1 cellular context compared by ENCODE assay signal in the genomic region with DNA sequence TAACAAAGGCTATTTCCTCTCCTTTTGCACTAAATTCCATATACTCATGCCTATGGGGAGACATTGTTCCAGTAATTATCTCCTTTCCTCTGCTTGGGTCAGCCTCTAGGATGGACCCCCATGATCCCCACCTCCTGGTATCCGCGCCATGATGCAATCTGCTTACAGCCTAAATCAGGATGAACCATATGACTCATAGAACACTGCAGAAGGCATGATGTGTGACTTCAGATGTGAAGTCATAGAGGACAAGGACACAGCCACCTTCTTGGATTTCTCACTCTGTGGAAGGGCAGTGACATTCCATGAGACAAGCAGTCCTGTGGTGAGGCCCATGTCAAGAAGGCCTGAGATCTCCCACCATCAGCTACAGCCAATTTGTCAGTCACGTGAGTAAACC.
TF ChIP-seq lines count a peak whose summit lies in the region.

No MANE protein-coding gene starts in this region.

TF ChIP-seq in K562, 482 proteins besides CTCF, POLR2A, EP300 and RAD21 (continued from another document and continues in another):
- TF ChIP-seq, protein P1, sequence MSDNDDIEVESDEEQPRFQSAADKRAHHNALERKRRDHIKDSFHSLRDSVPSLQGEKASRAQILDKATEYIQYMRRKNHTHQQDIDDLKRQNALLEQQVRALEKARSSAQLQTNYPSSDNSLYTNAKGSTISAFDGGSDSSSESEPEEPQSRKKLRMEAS (CRISPR knock-in tag; IDR thresholded peaks at IDR 0.05), result no peak
- TF ChIP-seq, protein P2, sequence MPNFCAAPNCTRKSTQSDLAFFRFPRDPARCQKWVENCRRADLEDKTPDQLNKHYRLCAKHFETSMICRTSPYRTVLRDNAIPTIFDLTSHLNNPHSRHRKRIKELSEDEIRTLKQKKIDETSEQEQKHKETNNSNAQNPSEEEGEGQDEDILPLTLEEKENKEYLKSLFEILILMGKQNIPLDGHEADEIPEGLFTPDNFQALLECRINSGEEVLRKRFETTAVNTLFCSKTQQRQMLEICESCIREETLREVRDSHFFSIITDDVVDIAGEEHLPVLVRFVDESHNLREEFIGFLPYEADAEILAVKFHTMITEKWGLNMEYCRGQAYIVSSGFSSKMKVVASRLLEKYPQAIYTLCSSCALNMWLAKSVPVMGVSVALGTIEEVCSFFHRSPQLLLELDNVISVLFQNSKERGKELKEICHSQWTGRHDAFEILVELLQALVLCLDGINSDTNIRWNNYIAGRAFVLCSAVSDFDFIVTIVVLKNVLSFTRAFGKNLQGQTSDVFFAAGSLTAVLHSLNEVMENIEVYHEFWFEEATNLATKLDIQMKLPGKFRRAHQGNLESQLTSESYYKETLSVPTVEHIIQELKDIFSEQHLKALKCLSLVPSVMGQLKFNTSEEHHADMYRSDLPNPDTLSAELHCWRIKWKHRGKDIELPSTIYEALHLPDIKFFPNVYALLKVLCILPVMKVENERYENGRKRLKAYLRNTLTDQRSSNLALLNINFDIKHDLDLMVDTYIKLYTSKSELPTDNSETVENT (CRISPR knock-in tag; IDR thresholded peaks at IDR 0.05), result no peak
- no peak for TF ChIP-seq BRF1 (IDR thresholded peaks at IDR 0.05; ENCODE audit: borderline replicate concordance, extremely low read depth, insufficient read length)
- no peak for TF ChIP-seq KLF13 (tag; IDR thresholded peaks at IDR 0.05; ENCODE audit: borderline replicate concordance, low read depth)
- no peak for TF ChIP-seq ETS2 (tag; IDR thresholded peaks at IDR 0.05; ENCODE audit: borderline replicate concordance, poor library complexity, severe bottlenecking)
- TF ChIP-seq, protein P3, sequence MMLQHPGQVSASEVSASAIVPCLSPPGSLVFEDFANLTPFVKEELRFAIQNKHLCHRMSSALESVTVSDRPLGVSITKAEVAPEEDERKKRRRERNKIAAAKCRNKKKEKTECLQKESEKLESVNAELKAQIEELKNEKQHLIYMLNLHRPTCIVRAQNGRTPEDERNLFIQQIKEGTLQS (IDR thresholded peaks at IDR 0.05), result peak; percentile 94
- TF ChIP-seq, protein P3 (CRISPR knock-in tag; conservative IDR thresholded peaks at IDR 0.05), result no peak
- no peak for TF ChIP-seq CEBPG (CRISPR knock-in tag; IDR thresholded peaks at IDR 0.05)
- TF ChIP-seq CEBPG (tag; conservative IDR thresholded peaks at IDR 0.05 in 1 of 2, IDR thresholded peaks at IDR 0.05 in 1 of 2), result peak in 1 of 2 experiments; percentile 88; a peak in 2 of 4 replicates
- TF ChIP-seq, protein P4, sequence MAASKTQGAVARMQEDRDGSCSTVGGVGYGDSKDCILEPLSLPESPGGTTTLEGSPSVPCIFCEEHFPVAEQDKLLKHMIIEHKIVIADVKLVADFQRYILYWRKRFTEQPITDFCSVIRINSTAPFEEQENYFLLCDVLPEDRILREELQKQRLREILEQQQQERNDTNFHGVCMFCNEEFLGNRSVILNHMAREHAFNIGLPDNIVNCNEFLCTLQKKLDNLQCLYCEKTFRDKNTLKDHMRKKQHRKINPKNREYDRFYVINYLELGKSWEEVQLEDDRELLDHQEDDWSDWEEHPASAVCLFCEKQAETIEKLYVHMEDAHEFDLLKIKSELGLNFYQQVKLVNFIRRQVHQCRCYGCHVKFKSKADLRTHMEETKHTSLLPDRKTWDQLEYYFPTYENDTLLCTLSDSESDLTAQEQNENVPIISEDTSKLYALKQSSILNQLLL (CRISPR knock-in tag; IDR thresholded peaks at IDR 0.05; ENCODE audit: borderline replicate concordance), result no peak
- TF ChIP-seq, protein P5, sequence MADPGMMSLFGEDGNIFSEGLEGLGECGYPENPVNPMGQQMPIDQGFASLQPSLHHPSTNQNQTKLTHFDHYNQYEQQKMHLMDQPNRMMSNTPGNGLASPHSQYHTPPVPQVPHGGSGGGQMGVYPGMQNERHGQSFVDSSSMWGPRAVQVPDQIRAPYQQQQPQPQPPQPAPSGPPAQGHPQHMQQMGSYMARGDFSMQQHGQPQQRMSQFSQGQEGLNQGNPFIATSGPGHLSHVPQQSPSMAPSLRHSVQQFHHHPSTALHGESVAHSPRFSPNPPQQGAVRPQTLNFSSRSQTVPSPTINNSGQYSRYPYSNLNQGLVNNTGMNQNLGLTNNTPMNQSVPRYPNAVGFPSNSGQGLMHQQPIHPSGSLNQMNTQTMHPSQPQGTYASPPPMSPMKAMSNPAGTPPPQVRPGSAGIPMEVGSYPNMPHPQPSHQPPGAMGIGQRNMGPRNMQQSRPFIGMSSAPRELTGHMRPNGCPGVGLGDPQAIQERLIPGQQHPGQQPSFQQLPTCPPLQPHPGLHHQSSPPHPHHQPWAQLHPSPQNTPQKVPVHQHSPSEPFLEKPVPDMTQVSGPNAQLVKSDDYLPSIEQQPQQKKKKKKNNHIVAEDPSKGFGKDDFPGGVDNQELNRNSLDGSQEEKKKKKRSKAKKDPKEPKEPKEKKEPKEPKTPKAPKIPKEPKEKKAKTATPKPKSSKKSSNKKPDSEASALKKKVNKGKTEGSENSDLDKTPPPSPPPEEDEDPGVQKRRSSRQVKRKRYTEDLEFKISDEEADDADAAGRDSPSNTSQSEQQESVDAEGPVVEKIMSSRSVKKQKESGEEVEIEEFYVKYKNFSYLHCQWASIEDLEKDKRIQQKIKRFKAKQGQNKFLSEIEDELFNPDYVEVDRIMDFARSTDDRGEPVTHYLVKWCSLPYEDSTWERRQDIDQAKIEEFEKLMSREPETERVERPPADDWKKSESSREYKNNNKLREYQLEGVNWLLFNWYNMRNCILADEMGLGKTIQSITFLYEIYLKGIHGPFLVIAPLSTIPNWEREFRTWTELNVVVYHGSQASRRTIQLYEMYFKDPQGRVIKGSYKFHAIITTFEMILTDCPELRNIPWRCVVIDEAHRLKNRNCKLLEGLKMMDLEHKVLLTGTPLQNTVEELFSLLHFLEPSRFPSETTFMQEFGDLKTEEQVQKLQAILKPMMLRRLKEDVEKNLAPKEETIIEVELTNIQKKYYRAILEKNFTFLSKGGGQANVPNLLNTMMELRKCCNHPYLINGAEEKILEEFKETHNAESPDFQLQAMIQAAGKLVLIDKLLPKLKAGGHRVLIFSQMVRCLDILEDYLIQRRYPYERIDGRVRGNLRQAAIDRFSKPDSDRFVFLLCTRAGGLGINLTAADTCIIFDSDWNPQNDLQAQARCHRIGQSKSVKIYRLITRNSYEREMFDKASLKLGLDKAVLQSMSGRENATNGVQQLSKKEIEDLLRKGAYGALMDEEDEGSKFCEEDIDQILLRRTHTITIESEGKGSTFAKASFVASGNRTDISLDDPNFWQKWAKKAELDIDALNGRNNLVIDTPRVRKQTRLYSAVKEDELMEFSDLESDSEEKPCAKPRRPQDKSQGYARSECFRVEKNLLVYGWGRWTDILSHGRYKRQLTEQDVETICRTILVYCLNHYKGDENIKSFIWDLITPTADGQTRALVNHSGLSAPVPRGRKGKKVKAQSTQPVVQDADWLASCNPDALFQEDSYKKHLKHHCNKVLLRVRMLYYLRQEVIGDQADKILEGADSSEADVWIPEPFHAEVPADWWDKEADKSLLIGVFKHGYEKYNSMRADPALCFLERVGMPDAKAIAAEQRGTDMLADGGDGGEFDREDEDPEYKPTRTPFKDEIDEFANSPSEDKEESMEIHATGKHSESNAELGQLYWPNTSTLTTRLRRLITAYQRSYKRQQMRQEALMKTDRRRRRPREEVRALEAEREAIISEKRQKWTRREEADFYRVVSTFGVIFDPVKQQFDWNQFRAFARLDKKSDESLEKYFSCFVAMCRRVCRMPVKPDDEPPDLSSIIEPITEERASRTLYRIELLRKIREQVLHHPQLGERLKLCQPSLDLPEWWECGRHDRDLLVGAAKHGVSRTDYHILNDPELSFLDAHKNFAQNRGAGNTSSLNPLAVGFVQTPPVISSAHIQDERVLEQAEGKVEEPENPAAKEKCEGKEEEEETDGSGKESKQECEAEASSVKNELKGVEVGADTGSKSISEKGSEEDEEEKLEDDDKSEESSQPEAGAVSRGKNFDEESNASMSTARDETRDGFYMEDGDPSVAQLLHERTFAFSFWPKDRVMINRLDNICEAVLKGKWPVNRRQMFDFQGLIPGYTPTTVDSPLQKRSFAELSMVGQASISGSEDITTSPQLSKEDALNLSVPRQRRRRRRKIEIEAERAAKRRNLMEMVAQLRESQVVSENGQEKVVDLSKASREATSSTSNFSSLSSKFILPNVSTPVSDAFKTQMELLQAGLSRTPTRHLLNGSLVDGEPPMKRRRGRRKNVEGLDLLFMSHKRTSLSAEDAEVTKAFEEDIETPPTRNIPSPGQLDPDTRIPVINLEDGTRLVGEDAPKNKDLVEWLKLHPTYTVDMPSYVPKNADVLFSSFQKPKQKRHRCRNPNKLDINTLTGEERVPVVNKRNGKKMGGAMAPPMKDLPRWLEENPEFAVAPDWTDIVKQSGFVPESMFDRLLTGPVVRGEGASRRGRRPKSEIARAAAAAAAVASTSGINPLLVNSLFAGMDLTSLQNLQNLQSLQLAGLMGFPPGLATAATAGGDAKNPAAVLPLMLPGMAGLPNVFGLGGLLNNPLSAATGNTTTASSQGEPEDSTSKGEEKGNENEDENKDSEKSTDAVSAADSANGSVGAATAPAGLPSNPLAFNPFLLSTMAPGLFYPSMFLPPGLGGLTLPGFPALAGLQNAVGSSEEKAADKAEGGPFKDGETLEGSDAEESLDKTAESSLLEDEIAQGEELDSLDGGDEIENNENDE (IDR thresholded peaks at IDR 0.05; ENCODE audit: low read depth, low read length), result no peak
- TF ChIP-seq, protein P6, sequence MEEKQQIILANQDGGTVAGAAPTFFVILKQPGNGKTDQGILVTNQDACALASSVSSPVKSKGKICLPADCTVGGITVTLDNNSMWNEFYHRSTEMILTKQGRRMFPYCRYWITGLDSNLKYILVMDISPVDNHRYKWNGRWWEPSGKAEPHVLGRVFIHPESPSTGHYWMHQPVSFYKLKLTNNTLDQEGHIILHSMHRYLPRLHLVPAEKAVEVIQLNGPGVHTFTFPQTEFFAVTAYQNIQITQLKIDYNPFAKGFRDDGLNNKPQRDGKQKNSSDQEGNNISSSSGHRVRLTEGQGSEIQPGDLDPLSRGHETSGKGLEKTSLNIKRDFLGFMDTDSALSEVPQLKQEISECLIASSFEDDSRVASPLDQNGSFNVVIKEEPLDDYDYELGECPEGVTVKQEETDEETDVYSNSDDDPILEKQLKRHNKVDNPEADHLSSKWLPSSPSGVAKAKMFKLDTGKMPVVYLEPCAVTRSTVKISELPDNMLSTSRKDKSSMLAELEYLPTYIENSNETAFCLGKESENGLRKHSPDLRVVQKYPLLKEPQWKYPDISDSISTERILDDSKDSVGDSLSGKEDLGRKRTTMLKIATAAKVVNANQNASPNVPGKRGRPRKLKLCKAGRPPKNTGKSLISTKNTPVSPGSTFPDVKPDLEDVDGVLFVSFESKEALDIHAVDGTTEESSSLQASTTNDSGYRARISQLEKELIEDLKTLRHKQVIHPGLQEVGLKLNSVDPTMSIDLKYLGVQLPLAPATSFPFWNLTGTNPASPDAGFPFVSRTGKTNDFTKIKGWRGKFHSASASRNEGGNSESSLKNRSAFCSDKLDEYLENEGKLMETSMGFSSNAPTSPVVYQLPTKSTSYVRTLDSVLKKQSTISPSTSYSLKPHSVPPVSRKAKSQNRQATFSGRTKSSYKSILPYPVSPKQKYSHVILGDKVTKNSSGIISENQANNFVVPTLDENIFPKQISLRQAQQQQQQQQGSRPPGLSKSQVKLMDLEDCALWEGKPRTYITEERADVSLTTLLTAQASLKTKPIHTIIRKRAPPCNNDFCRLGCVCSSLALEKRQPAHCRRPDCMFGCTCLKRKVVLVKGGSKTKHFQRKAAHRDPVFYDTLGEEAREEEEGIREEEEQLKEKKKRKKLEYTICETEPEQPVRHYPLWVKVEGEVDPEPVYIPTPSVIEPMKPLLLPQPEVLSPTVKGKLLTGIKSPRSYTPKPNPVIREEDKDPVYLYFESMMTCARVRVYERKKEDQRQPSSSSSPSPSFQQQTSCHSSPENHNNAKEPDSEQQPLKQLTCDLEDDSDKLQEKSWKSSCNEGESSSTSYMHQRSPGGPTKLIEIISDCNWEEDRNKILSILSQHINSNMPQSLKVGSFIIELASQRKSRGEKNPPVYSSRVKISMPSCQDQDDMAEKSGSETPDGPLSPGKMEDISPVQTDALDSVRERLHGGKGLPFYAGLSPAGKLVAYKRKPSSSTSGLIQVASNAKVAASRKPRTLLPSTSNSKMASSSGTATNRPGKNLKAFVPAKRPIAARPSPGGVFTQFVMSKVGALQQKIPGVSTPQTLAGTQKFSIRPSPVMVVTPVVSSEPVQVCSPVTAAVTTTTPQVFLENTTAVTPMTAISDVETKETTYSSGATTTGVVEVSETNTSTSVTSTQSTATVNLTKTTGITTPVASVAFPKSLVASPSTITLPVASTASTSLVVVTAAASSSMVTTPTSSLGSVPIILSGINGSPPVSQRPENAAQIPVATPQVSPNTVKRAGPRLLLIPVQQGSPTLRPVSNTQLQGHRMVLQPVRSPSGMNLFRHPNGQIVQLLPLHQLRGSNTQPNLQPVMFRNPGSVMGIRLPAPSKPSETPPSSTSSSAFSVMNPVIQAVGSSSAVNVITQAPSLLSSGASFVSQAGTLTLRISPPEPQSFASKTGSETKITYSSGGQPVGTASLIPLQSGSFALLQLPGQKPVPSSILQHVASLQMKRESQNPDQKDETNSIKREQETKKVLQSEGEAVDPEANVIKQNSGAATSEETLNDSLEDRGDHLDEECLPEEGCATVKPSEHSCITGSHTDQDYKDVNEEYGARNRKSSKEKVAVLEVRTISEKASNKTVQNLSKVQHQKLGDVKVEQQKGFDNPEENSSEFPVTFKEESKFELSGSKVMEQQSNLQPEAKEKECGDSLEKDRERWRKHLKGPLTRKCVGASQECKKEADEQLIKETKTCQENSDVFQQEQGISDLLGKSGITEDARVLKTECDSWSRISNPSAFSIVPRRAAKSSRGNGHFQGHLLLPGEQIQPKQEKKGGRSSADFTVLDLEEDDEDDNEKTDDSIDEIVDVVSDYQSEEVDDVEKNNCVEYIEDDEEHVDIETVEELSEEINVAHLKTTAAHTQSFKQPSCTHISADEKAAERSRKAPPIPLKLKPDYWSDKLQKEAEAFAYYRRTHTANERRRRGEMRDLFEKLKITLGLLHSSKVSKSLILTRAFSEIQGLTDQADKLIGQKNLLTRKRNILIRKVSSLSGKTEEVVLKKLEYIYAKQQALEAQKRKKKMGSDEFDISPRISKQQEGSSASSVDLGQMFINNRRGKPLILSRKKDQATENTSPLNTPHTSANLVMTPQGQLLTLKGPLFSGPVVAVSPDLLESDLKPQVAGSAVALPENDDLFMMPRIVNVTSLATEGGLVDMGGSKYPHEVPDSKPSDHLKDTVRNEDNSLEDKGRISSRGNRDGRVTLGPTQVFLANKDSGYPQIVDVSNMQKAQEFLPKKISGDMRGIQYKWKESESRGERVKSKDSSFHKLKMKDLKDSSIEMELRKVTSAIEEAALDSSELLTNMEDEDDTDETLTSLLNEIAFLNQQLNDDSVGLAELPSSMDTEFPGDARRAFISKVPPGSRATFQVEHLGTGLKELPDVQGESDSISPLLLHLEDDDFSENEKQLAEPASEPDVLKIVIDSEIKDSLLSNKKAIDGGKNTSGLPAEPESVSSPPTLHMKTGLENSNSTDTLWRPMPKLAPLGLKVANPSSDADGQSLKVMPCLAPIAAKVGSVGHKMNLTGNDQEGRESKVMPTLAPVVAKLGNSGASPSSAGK (IDR thresholded peaks at IDR 0.05), result peak; percentile 10; the same call in 1 of the 2 replicates
- TF ChIP-seq, protein P7, sequence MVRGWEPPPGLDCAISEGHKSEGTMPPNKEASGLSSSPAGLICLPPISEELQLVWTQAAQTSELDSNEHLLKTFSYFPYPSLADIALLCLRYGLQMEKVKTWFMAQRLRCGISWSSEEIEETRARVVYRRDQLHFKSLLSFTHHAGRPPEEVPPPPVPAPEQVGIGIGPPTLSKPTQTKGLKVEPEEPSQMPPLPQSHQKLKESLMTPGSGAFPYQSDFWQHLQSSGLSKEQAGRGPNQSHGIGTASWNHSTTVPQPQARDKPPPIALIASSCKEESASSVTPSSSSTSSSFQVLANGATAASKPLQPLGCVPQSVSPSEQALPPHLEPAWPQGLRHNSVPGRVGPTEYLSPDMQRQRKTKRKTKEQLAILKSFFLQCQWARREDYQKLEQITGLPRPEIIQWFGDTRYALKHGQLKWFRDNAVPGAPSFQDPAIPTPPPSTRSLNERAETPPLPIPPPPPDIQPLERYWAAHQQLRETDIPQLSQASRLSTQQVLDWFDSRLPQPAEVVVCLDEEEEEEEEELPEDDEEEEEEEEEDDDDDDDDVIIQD (CRISPR knock-in tag; IDR thresholded peaks at IDR 0.05), result no peak
